ENCODE assay signal across 8 cellular contexts in genomic region chr1:154671412-154671811, GRCh38.
A peak's percentile ranks its signal among the peaks of the same experiment; 100 is the strongest.
DNase-seq lines count a peak whose midpoint lies in the region; ATAC-seq, FAIRE-seq and TF ChIP-seq lines count a peak whose summit lies in the region.
"Not testable (repeated sequence)": the region's sequence is repeated elsewhere in the genome, so short reads cannot be mapped to it uniquely, and the experiment has no call there.

No MANE protein-coding gene starts in this region.

- POLR2A ChIA-PET in A673 (lab: Charles Lee; ENCODE audit: low non-redundant PET); HepG2 (lab: Yijun Ruan, JAX): not testable (repeated sequence)
- POLR2A ChIA-PET in activated CD4-positive, alpha-beta T cell treated with anti-CD3 and anti-CD28 coated beads for 36 hours (lab: Charles Lee) = interaction anchor here (0.6 to 1.1 kb wide), 2 partner anchors 51 to 265 kb away, joined by 3 to 7 read pairs; no protein-coding TSS in a partner anchor

- not testable (repeated sequence) for H4K20me1 ChIP-seq in HepG2 (ENCODE audit: insufficient read depth, low read length)

- H3K9ac ChIP-seq in HepG2 (ENCODE audit: insufficient read depth, low read depth, low read length) = not testable (repeated sequence)

- H3K4me2 ChIP-seq in HepG2 (ENCODE audit: low read depth, low read length) = not testable (repeated sequence)

- intact Hi-C loops in A673 (cut with micrococcal nuclease; ENCODE audit: unreplicated experiment); HepG2 (cut with micrococcal nuclease; ENCODE audit: unreplicated experiment): not testable (repeated sequence)
- intact Hi-C loops in activated CD4-positive, alpha-beta T cell treated with anti-CD3 and anti-CD28 coated beads for 36 hours (cut with DNase I, micrococcal nuclease) = loop anchor here in 1 of 2 experiments (2.0 kb wide), 1 partner anchor 265 kb away; the partner anchor contains the start of gene PMVK

- H3K9me3 ChIP-seq in A673 (ENCODE audit: low read depth, low read length, poor library complexity, severe bottlenecking); HepG2 (ENCODE audit: low read length): not testable (repeated sequence)

- H3K27me3 ChIP-seq in A673 (replicated peaks; ENCODE audit: insufficient read depth, low read depth, low read length, poor library complexity); HepG2 (ENCODE audit: control insufficient read depth in 1 of 2, insufficient read depth in 2 of 2, low read length in 2 of 2): not testable (repeated sequence)

- H3K36me3 ChIP-seq in A673 (ENCODE audit: insufficient read depth, low read length, poor library complexity, severe bottlenecking); HepG2 (replicated peaks in 1 of 2; ENCODE audit: control insufficient read depth in 1 of 2, insufficient read depth in 2 of 2, low read length in 2 of 2): not testable (repeated sequence)

- not testable (repeated sequence) for H2AFZ ChIP-seq in HepG2 (ENCODE audit: low read length)

- not testable (repeated sequence) for TF ChIP-seq EP300 in HepG2 (IDR thresholded peaks at IDR 0.05; ENCODE audit: low read depth in 2 of 2, low read length in 2 of 2); HepG2 (CRISPR knock-in tag; IDR thresholded peaks at IDR 0.05; ENCODE audit: borderline replicate concordance)

- TF ChIP-seq POLR2A in HepG2 (IDR thresholded peaks at IDR 0.05; ENCODE audit: insufficient read depth in 1 of 2, low read depth in 2 of 2, low read length in 2 of 2) = not testable (repeated sequence)

- not testable (repeated sequence) for TF ChIP-seq CTCF in A673 (conservative IDR thresholded peaks at IDR 0.05; ENCODE audit: low read depth, low read length); HepG2 (CRISPR knock-in tag; IDR thresholded peaks at IDR 0.05)

- H3K27me3 Mint-ChIP-seq in activated CD4-positive, alpha-beta T cell treated with anti-CD3 and anti-CD28 coated beads for 36 hours; activated T-cell treated with anti-CD3 and anti-CD28 coated beads, Interleukin-2, amount 50 U/mL, for 24 hours; activated naive CD4-positive, alpha-beta T cell treated with anti-CD3 and anti-CD28 coated beads, Interleukin-2, amount 50 U/mL, for 24 hours; stimulated activated naive CD8-positive, alpha-beta T cell treated with anti-CD3 and anti-CD28 coated beads, Interleukin-15, amount 100 ng/mL, for 72 hours: not testable (repeated sequence)

- H3K9me3 Mint-ChIP-seq in activated CD4-positive, alpha-beta T cell treated with anti-CD3 and anti-CD28 coated beads for 36 hours (ENCODE audit: low read depth); activated T-cell treated with anti-CD3 and anti-CD28 coated beads, Interleukin-2, amount 50 U/mL, for 24 hours; activated naive CD4-positive, alpha-beta T cell treated with anti-CD3 and anti-CD28 coated beads, Interleukin-2, amount 50 U/mL, for 24 hours; stimulated activated naive CD8-positive, alpha-beta T cell treated with anti-CD3 and anti-CD28 coated beads, Interleukin-15, amount 100 ng/mL, for 72 hours: not testable (repeated sequence)

- H3K36me3 Mint-ChIP-seq in activated CD4-positive, alpha-beta T cell treated with anti-CD3 and anti-CD28 coated beads for 36 hours (ENCODE audit: low read depth); activated T-cell treated with anti-CD3 and anti-CD28 coated beads, Interleukin-2, amount 50 U/mL, for 24 hours (ENCODE audit: low read depth); activated naive CD4-positive, alpha-beta T cell treated with anti-CD3 and anti-CD28 coated beads, Interleukin-2, amount 50 U/mL, for 24 hours: not testable (repeated sequence)

- H3K4me1 ChIP-seq in A673 (ENCODE audit: insufficient read depth, low read length, poor library complexity, severe bottlenecking); HepG2 (ENCODE audit: insufficient read depth, low read length): not testable (repeated sequence)

- CTCF ChIA-PET in A673 (lab: Charles Lee) (interaction anchor here (0.5 to 0.6 kb wide), 2 partner anchors 200 to 205 kb away, joined by 3 to 5 read pairs; no protein-coding TSS in a partner anchor), HepG2 (lab: Yijun Ruan, JAX; ENCODE audit: low intra/inter-chr PET ratio, low total read pairs) (interaction anchor here (3.6 kb wide), 1 partner anchor 70 kb away, joined by 51 read pairs; no protein-coding TSS in a partner anchor)
- CTCF ChIA-PET in activated CD4-positive, alpha-beta T cell treated with anti-CD3 and anti-CD28 coated beads for 36 hours (lab: Charles Lee) = interaction anchor here (0.5 to 5.0 kb wide), 6 partner anchors 59 to 210 kb away, joined by 3 to 39 read pairs (median 4); no protein-coding TSS in a partner anchor

- not testable (repeated sequence) for H3K27ac ChIP-seq in A673 (ENCODE audit: low read depth, low read length, poor library complexity, severe bottlenecking); HepG2 (ENCODE audit: extremely low read length, insufficient read depth, low read length)

- H3K27ac Mint-ChIP-seq in activated CD4-positive, alpha-beta T cell treated with anti-CD3 and anti-CD28 coated beads for 36 hours = peak overlapping the region; percentile 83
- H3K27ac Mint-ChIP-seq in activated T-cell treated with anti-CD3 and anti-CD28 coated beads, Interleukin-2, amount 50 U/mL, for 24 hours = peak overlapping the region; percentile 70
- H3K27ac Mint-ChIP-seq in activated naive CD4-positive, alpha-beta T cell treated with anti-CD3 and anti-CD28 coated beads, Interleukin-2, amount 50 U/mL, for 24 hours = peak overlapping the region; percentile 38
- H3K27ac Mint-ChIP-seq in stimulated activated naive CD8-positive, alpha-beta T cell treated with anti-CD3 and anti-CD28 coated beads, Interleukin-15, amount 100 ng/mL, for 72 hours = peak overlapping the region in 1 of 2 donors; percentile 25

- BruUV-seq in A673 (replicated peaks; lab: Mats Ljungman, UMichigan); HepG2 (replicated peaks; lab: Mats Ljungman, UMichigan): not testable (repeated sequence)

- in situ Hi-C loops in HepG2 (cut with HindIII; ENCODE audit: extremely low pct_ligation_motif_present, low pct_unique_long_range_greater_than_20kb) = not testable (repeated sequence)

- H3K4me3 Mint-ChIP-seq in activated CD4-positive, alpha-beta T cell treated with anti-CD3 and anti-CD28 coated beads for 36 hours = peak overlapping the region; percentile 75
- peak overlapping the region; percentile 71 for H3K4me3 Mint-ChIP-seq in activated T-cell treated with anti-CD3 and anti-CD28 coated beads, Interleukin-2, amount 50 U/mL, for 24 hours
- peak overlapping the region; percentile 85 for H3K4me3 Mint-ChIP-seq in activated naive CD4-positive, alpha-beta T cell treated with anti-CD3 and anti-CD28 coated beads, Interleukin-2, amount 50 U/mL, for 24 hours
- peak overlapping the region; percentile 31 to 44 for H3K4me3 Mint-ChIP-seq in stimulated activated naive CD8-positive, alpha-beta T cell treated with anti-CD3 and anti-CD28 coated beads, Interleukin-15, amount 100 ng/mL, for 72 hours

- H3K4me3 ChIP-seq in A673 (ENCODE audit: low read depth, low read length, poor library complexity, severe bottlenecking); HepG2 (replicated peaks in 1 of 3; ENCODE audit: insufficient read depth in 1 of 3, low read depth in 2 of 3, low read length in 3 of 3): not testable (repeated sequence)

- not testable (repeated sequence) for ATAC-seq in activated CD4-positive, alpha-beta T cell treated with anti-CD3 and anti-CD28 coated beads for 36 hours; HepG2; stimulated activated naive CD8-positive, alpha-beta T cell treated with anti-CD3 and anti-CD28 coated beads, Interleukin-15, amount 100 ng/mL, for 72 hours

- peaks cover 17% of the 10 kb centered on the region for H3K4me1 Mint-ChIP-seq in activated CD4-positive, alpha-beta T cell treated with anti-CD3 and anti-CD28 coated beads for 36 hours
- H3K4me1 Mint-ChIP-seq in activated T-cell treated with anti-CD3 and anti-CD28 coated beads, Interleukin-2, amount 50 U/mL, for 24 hours (ENCODE audit: low read depth) = peaks cover 22% of the 10 kb centered on the region
- not testable (repeated sequence) for H3K4me1 Mint-ChIP-seq in activated naive CD4-positive, alpha-beta T cell treated with anti-CD3 and anti-CD28 coated beads, Interleukin-2, amount 50 U/mL, for 24 hours
- H3K4me1 Mint-ChIP-seq in stimulated activated naive CD8-positive, alpha-beta T cell treated with anti-CD3 and anti-CD28 coated beads, Interleukin-15, amount 100 ng/mL, for 72 hours = peaks cover 35% of the 10 kb centered on the region

- H3K79me2 ChIP-seq in HepG2 (ENCODE audit: insufficient read depth, low read length) = not testable (repeated sequence)

- TF ChIP-seq RAD21 in HepG2 (CRISPR knock-in tag; IDR thresholded peaks at IDR 0.05) = not testable (repeated sequence)

- FAIRE-seq in HepG2 (lab: Jason Lieb, UNC) = not testable (repeated sequence)

- 72% methylated on average over 9 of the region's 9 CpGs for WGBS in HepG2 (ENCODE audit: low lambda C conversion rate)

- DNase-seq in A673 (ENCODE audit: low spot score) = peak; percentile 14
- DNase-seq in HT1080 (ENCODE audit: low read depth) = peak; percentile 83
- DNase-seq in SHP77 (lab: John Stamatoyannopoulos, UW) = peak; percentile 74 to 77
- peak; percentile 54 for DNase-seq in activated CD4-positive, alpha-beta T cell treated with anti-CD3 and anti-CD28 coated beads for 36 hours
- peak; percentile 38 for DNase-seq in activated T-cell treated with anti-CD3 and anti-CD28 coated beads, Interleukin-2, amount 50 U/mL, for 24 hours
- DNase-seq in HepG2 (ENCODE audit: low spot score); stimulated activated naive CD8-positive, alpha-beta T cell treated with anti-CD3 and anti-CD28 coated beads, Interleukin-15, amount 100 ng/mL, for 72 hours: not testable (repeated sequence)

TF ChIP-seq in HepG2, 621 proteins besides CTCF, POLR2A, EP300 and RAD21:
- TF ChIP-seq NFYC (CRISPR knock-in tag; IDR thresholded peaks at IDR 0.05) (peak; percentile 58), NFYB (CRISPR knock-in tag; IDR thresholded peaks at IDR 0.05) (peak; percentile 65)
